Comparison of ENCODE assay signal across 10 cellular contexts in genomic region chr12:85626031-85626781, GRCh38.
DNase-seq lines count a peak whose midpoint lies in the region; ATAC-seq and TF ChIP-seq lines count a peak whose summit lies in the region.
"Had no signal": no experiment of that assay in that cellular context is flagged by ENCODE, and none has a peak within 500 bp of the region (broad histone marks: within the 10 kb centered on the region; RNA-seq: fewer than 3 reads in every experiment).

No MANE protein-coding gene starts in this region.

- peak; percentile 27 for DNase-seq in GM04503 (ENCODE audit: low read depth)
- DNase-seq in PC-3, result peak; percentile 82
- no peak for DNase-seq in epithelial cell of prostate (ENCODE audit: low read depth, low spot score)
- DNase-seq in nephron progenitor cell, result no peak
- no peak for DNase-seq in activated CD8-positive, alpha-beta memory T cell treated with anti-CD3 and anti-CD28 coated beads for 24 hours
- no peak for DNase-seq in ureter (ENCODE audit: low spot score)
- DNase-seq in NCI-H82 (lab: John Stamatoyannopoulos, UW), result no peak
- DNase-seq: NCI-H187 had no signal

- H3K27me3 ChIP-seq in PC-3 (ENCODE audit: low read length), result no peaks in the 10 kb centered on the region
- H3K27me3 ChIP-seq: vagina had no signal

- no peaks in the 10 kb centered on the region for H3K9me3 Mint-ChIP-seq in nephron progenitor cell

- H3K36me3 ChIP-seq in PC-3 (ENCODE audit: low read depth, low read length), result no peaks in the 10 kb centered on the region
- H3K36me3 ChIP-seq: vagina had no signal

- no peak overlapping the region for H3K4me3 Mint-ChIP-seq in nephron progenitor cell

- no peaks in the 10 kb centered on the region for H4K20me1 ChIP-seq in PC-3 (ENCODE audit: low read length)

- no peak overlapping the region for H2AFZ ChIP-seq in PC-3 (ENCODE audit: low read length)

- ATAC-seq in PC-3 (peak; percentile 79), GM21381 (IDR thresholded peaks at IDR 0.05; ENCODE audit: unreplicated experiment) (no peak)

- peaks cover 13% of the 10 kb centered on the region for H3F3A ChIP-seq in PC-3 (ENCODE audit: low read length, unreplicated experiment)

- CTCF ChIA-PET in PC-3 (lab: Charles Lee), result interaction anchor here (0.9 kb wide), 1 partner anchor 50 kb away, joined by 3 read pairs; no protein-coding TSS in a partner anchor

- H3K4me3 ChIP-seq in PC-3 (ENCODE audit: low read length), result no peak overlapping the region; the same call in 1 of the 2 replicates
- H3K4me3 ChIP-seq: vagina had no signal

- no peaks in the 10 kb centered on the region for H3K27me3 Mint-ChIP-seq in nephron progenitor cell (ENCODE audit: low read depth, poor library complexity)

- no peaks in the 10 kb centered on the region for H3K79me2 ChIP-seq in PC-3 (ENCODE audit: low read length)

- BruUV-seq in PC-3 (replicated peaks; lab: Mats Ljungman, UMichigan), result no TSS peak

- TF ChIP-seq CTCF in PC-3 (conservative IDR thresholded peaks at IDR 0.05; ENCODE audit: low read depth, low read length), result no peak
- TF ChIP-seq CTCF in nephron progenitor cell (IDR thresholded peaks at IDR 0.05), result no peak

- H3K27ac ChIP-seq in PC-3 (ENCODE audit: low read length), result peak overlapping the region; percentile 85
- H3K27ac ChIP-seq in epithelial cell of prostate, result peak overlapping the region; percentile 82
- H3K27ac ChIP-seq: vagina had no signal

- no peaks in the 10 kb centered on the region for H3K9me3 ChIP-seq in PC-3 (ENCODE audit: low read length)
- H3K9me3 ChIP-seq: vagina had no signal

- H3K4me1 ChIP-seq in PC-3 (ENCODE audit: insufficient read depth, low read length), result peaks cover 72% of the 10 kb centered on the region
- H3K4me1 ChIP-seq: vagina had no signal

- intact Hi-C loops in PC-3 (cut with micrococcal nuclease), result no loop called here

- no peaks in the 10 kb centered on the region for H3K9me2 ChIP-seq in PC-3 (replicated peaks; ENCODE audit: low read length)

- H3K4me2 ChIP-seq in PC-3 (ENCODE audit: low read length), result peak overlapping the region; percentile 66

- H3K9ac ChIP-seq in PC-3 (ENCODE audit: low read length), result peak overlapping the region; percentile 24

- no peaks in the 10 kb centered on the region for H3K36me3 Mint-ChIP-seq in nephron progenitor cell (ENCODE audit: low read depth)

- POLR2A ChIA-PET in PC-3 (lab: Charles Lee; ENCODE audit: unreplicated experiment), result no interaction called here

- H3K27ac Mint-ChIP-seq in nephron progenitor cell, result peak overlapping the region; percentile 73

- no peaks in the 10 kb centered on the region for H3K4me1 Mint-ChIP-seq in nephron progenitor cell

Comparison
In these comparisons a context has a peak if more than half of its experiments do, and no peak if none do; other contexts are left out.
1. DNase-seq: peak in GM04503 (single experiment) and PC-3 (single experiment); none in epithelial cell of prostate (single experiment), nephron progenitor cell (single experiment), activated CD8-positive, alpha-beta memory T cell treated with anti-CD3 and anti-CD28 coated beads for 24 hours (single experiment), ureter (single experiment) and NCI-H82 (single experiment).